Comparison of ENCODE assay signal across 17 cellular contexts in the genomic region with DNA sequence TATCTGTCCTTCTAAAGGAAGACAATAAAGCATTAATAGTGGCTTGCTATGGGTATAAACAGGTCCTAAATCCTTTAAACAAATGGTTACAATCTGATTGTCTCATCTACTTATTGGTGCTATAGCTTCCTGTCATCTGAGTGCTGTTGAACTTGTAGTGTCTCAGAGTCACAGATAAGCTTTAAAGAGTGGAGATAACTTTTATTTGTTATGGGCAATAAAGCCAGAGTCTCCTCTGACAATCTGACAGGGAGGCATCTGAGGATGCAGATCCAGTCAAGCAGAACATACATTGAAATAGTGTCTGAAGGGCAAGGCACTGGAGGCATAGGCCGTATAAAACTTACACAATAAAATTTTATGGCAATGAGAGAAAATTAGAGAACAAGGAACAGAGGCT.
"Had no signal": no experiment of that assay in that cellular context is flagged by ENCODE, and none has a peak within 500 bp of the region (broad histone marks: within the 10 kb centered on the region; RNA-seq: fewer than 3 reads in every experiment).

No MANE protein-coding gene starts in this region.

- DNase-seq: activated CD4-positive, alpha-beta T cell treated with anti-CD3 and anti-CD28 coated beads, Interleukin-2, amount 10 ng/mL, durations not matched to agents 7 days and 5 days; activated CD8-positive, alpha-beta memory T cell treated with anti-CD3 and anti-CD28 coated beads for 24 hours; activated naive CD4-positive, alpha-beta T cell treated with anti-CD3 and anti-CD28 coated beads for 36 hours; activated naive CD8-positive, alpha-beta T cell treated with anti-CD3 and anti-CD28 coated beads, Interleukin-2, amount 50 U/mL, for 24 hours; aorta; cortex of kidney; effector memory CD4-positive, alpha-beta T cell; head of caudate nucleus; immature natural killer cell; naive B cell; stimulated activated CD4-positive, alpha-beta T cell treated with anti-CD3 and anti-CD28 coated beads, Interleukin-4, amount 100 ng/mL, for 24 hours; stimulated activated naive CD4-positive, alpha-beta T cell had no signal

- ATAC-seq: activated naive CD8-positive, alpha-beta T cell treated with anti-CD3 and anti-CD28 coated beads, Interleukin-2, amount 50 U/mL, for 24 hours had no signal

- H3K4me3 ChIP-seq: neural progenitor cell, tibial nerve, vagina had no signal

- H3K9me3 Mint-ChIP-seq: activated naive CD8-positive, alpha-beta T cell treated with anti-CD3 and anti-CD28 coated beads, Interleukin-2, amount 50 U/mL, for 24 hours; neural progenitor cell had no signal

- H3K36me3 Mint-ChIP-seq: immature natural killer cell, naive B cell, neural progenitor cell had no signal

- H3K4me1 Mint-ChIP-seq: activated CD4-positive, alpha-beta T cell treated with anti-CD3 and anti-CD28 coated beads, Interleukin-2, amount 10 ng/mL, durations not matched to agents 7 days and 5 days; activated naive CD8-positive, alpha-beta T cell treated with anti-CD3 and anti-CD28 coated beads, Interleukin-2, amount 50 U/mL, for 24 hours; immature natural killer cell; naive B cell had no signal

- H3K4me3 Mint-ChIP-seq: activated CD4-positive, alpha-beta T cell treated with anti-CD3 and anti-CD28 coated beads, Interleukin-2, amount 10 ng/mL, durations not matched to agents 7 days and 5 days; activated naive CD4-positive, alpha-beta T cell treated with anti-CD3 and anti-CD28 coated beads for 36 hours; activated naive CD8-positive, alpha-beta T cell treated with anti-CD3 and anti-CD28 coated beads, Interleukin-2, amount 50 U/mL, for 24 hours; activated T-helper 1 cell treated with anti-CD3 and anti-CD28 coated beads, Interleukin-12 subunit alpha, Interleukin-12 subunit beta, Interleukin-2, Interleukin-4 antibody, amounts not matched to agents 30 ng/mL and 10 ng/mL and 1 ng/mL, durations not matched to agents 14 hours and 24 hours and 36 hours; immature natural killer cell; naive B cell; neural progenitor cell had no signal

- H3K36me3 ChIP-seq: neural progenitor cell, tibial nerve, vagina had no signal

- H3K27me3 ChIP-seq: neural progenitor cell, tibial nerve, vagina had no signal

- H3K9me3 ChIP-seq: tibial nerve, vagina had no signal

- H3K27ac ChIP-seq: neural progenitor cell, parathyroid adenoma, tibial nerve, vagina had no signal

- H3K79me2 ChIP-seq: parathyroid adenoma had no signal

- H3K27ac Mint-ChIP-seq: activated CD4-positive, alpha-beta T cell treated with anti-CD3 and anti-CD28 coated beads, Interleukin-2, amount 10 ng/mL, durations not matched to agents 7 days and 5 days; activated naive CD4-positive, alpha-beta T cell treated with anti-CD3 and anti-CD28 coated beads for 36 hours; activated naive CD8-positive, alpha-beta T cell treated with anti-CD3 and anti-CD28 coated beads, Interleukin-2, amount 50 U/mL, for 24 hours; activated T-helper 1 cell treated with anti-CD3 and anti-CD28 coated beads, Interleukin-12 subunit alpha, Interleukin-12 subunit beta, Interleukin-2, Interleukin-4 antibody, amounts not matched to agents 30 ng/mL and 10 ng/mL and 1 ng/mL, durations not matched to agents 14 hours and 24 hours and 36 hours; immature natural killer cell; neural progenitor cell had no signal

- H3K4me1 ChIP-seq: neural progenitor cell, parathyroid adenoma, tibial nerve, vagina had no signal

- H2AFZ ChIP-seq: neural progenitor cell, parathyroid adenoma had no signal

- H3K27me3 Mint-ChIP-seq: activated CD4-positive, alpha-beta T cell treated with anti-CD3 and anti-CD28 coated beads, Interleukin-2, amount 10 ng/mL, durations not matched to agents 7 days and 5 days; activated naive CD8-positive, alpha-beta T cell treated with anti-CD3 and anti-CD28 coated beads, Interleukin-2, amount 50 U/mL, for 24 hours; naive B cell had no signal

- H3K4me2 ChIP-seq: neural progenitor cell had no signal
